In genomic region chr11:1570001-1570453, GRCh38 we compare ENCODE assay signal across 16 cellular contexts. TPM values are rescaled to one million over a fixed set of nuclear protein-coding genes. Genes with fewer than 3 reads are reported as not detected.
DNase-seq lines count a peak whose midpoint lies in the region; ATAC-seq and TF ChIP-seq lines count a peak whose summit lies in the region.
"Had no signal": no experiment of that assay in that cellular context is flagged by ENCODE, and none has a peak within 500 bp of the region (broad histone marks: within the 10 kb centered on the region; RNA-seq: fewer than 3 reads in every experiment).

No MANE protein-coding gene starts in this region.

- H3K23ac ChIP-seq in trophoblast cell (ENCODE audit: low read length) = no peak overlapping the region

- no peak overlapping the region for H3K4me2 ChIP-seq in trophoblast cell (ENCODE audit: low read length)

- H3K4me1 ChIP-seq in colonic mucosa (peaks cover 5% of the 10 kb centered on the region), thoracic aorta (ENCODE audit: control insufficient read depth in 1 of 2, low read depth in 2 of 2) (peaks cover 14 to 74% of the 10 kb centered on the region in 2 donors), trophoblast cell (ENCODE audit: control insufficient read depth in 1 of 2, insufficient read depth in 2 of 2, low read length in 2 of 2) (peaks cover 8 to 20% of the 10 kb centered on the region in 2 experiments)
- H3K4me1 ChIP-seq in naive thymus-derived CD4-positive, alpha-beta T cell (ENCODE audit: control insufficient read depth in 2 of 2, insufficient read depth in 2 of 2, low read length in 2 of 2) = peaks cover 25 to 32% of the 10 kb centered on the region in 2 donors

- H4K91ac ChIP-seq in trophoblast cell (ENCODE audit: low read depth, low read length) = no peak overlapping the region

- no peak overlapping the region for H2AFZ ChIP-seq in trophoblast cell (ENCODE audit: insufficient read depth, low read length, poor library complexity)

- ATAC-seq in naive thymus-derived CD4-positive, alpha-beta T cell = no peak
- no peak for ATAC-seq in thoracic aorta (ENCODE audit: insufficient number of reproducible peaks, low FRiP score, low read depth)
- ATAC-seq in activated T-helper 17 cell treated with anti-CD3 and anti-CD28 coated beads, Interleukin-2, amount 50 U/mL, for 72 hours (replicated peaks) = no peak
- ATAC-seq: activated CD8-positive, alpha-beta memory T cell treated with anti-CD3 and anti-CD28 coated beads, Interleukin-2, amount 10 ng/mL, durations not matched to agents 7 days and 5 days; Right ventricle myocardium inferior had no signal

- no peak overlapping the region for H2BK5ac ChIP-seq in trophoblast cell (ENCODE audit: low read depth, low read length, poor library complexity)

- H3K27ac Mint-ChIP-seq in naive thymus-derived CD4-positive, alpha-beta T cell = peak overlapping the region in 6 of 9 donors; percentile 21 to 91 (median 84)
- no peak overlapping the region for H3K27ac Mint-ChIP-seq in activated T-helper 17 cell treated with anti-CD3 and anti-CD28 coated beads, Interleukin-2, amount 50 U/mL, for 72 hours
- H3K27ac Mint-ChIP-seq: activated CD8-positive, alpha-beta memory T cell treated with anti-CD3 and anti-CD28 coated beads, Interleukin-2, amount 10 ng/mL, durations not matched to agents 7 days and 5 days; nephron progenitor cell had no signal

- no peak overlapping the region for H4K8ac ChIP-seq in trophoblast cell (ENCODE audit: low read depth, low read length)

- H3K9me3 ChIP-seq in colonic mucosa = no peaks in the 10 kb centered on the region
- H3K9me3 ChIP-seq in naive thymus-derived CD4-positive, alpha-beta T cell (ENCODE audit: control insufficient read depth in 2 of 3, low read length in 3 of 3) = no peaks in the 10 kb centered on the region
- no peaks in the 10 kb centered on the region for H3K9me3 ChIP-seq in thoracic aorta
- peaks cover 1% of the 10 kb centered on the region for H3K9me3 ChIP-seq in trophoblast cell (ENCODE audit: insufficient read depth, low read depth, low read length)

- peaks cover 9% of the 10 kb centered on the region for H3K79me2 ChIP-seq in trophoblast cell (ENCODE audit: control insufficient read depth, insufficient read depth, low read length, poor library complexity)

- no CpG with 5 or more reads among the region's 11 CpGs for WGBS in trophoblast cell (ENCODE audit: extremely low coverage, insufficient coverage, insufficient read length)

- peak; percentile 62 for DNase-seq in activated effector memory CD4-positive, alpha-beta T cell treated with anti-CD3 and anti-CD28 coated beads, Interleukin-2, amount 50 U/mL, for 16 hours
- no peak for DNase-seq in activated effector memory CD4-positive, alpha-beta T cell treated with Interleukin-2 at 50 U/mL for 16 hours
- peak; percentile 23 for DNase-seq in colonic mucosa
- no peak for DNase-seq in naive thymus-derived CD4-positive, alpha-beta T cell
- no peak for DNase-seq in thoracic aorta (ENCODE audit: low spot score)
- DNase-seq in ACHN = no peak
- no peak for DNase-seq in trophoblast cell
- DNase-seq: activated CD8-positive, alpha-beta memory T cell treated with anti-CD3 and anti-CD28 coated beads, Interleukin-2, amount 10 ng/mL, durations not matched to agents 7 days and 5 days; dermis blood vessel endothelial cell; Kasumi-1; NCI-H187 treated with DMSO at 0.1 percent for 48 hours; nephron progenitor cell; stimulated activated CD4-positive, alpha-beta T cell treated with anti-CD3 and anti-CD28 coated beads, Interleukin-12 subunit alpha, Interleukin-12 subunit beta, amount 100 ng/mL, for 4 hours had no signal

- H3K27ac ChIP-seq in colonic mucosa (no peak overlapping the region), thoracic aorta (no peak overlapping the region), trophoblast cell (ENCODE audit: low read depth, low read length) (no peak overlapping the region)
- no peak overlapping the region for H3K27ac ChIP-seq in naive thymus-derived CD4-positive, alpha-beta T cell (ENCODE audit: low read depth, low read length)

- POLR2A ChIA-PET in naive thymus-derived CD4-positive, alpha-beta T cell (lab: Charles Lee) = interaction anchor here (1.1 to 2.2 kb wide), 2 partner anchors 19 to 23 kb away, joined by 3 to 8 read pairs; no protein-coding TSS in a partner anchor

- CTCF ChIA-PET in naive thymus-derived CD4-positive, alpha-beta T cell (lab: Charles Lee) = no interaction called here

- H3K18ac ChIP-seq in trophoblast cell (ENCODE audit: low read length) = no peak overlapping the region

- H2BK12ac ChIP-seq in trophoblast cell (ENCODE audit: low read length) = no peak overlapping the region

- peaks cover 0 to 28% (median 0%) of the 10 kb centered on the region in 5 donors for H3K27me3 Mint-ChIP-seq in naive thymus-derived CD4-positive, alpha-beta T cell
- H3K27me3 Mint-ChIP-seq in activated T-helper 17 cell treated with anti-CD3 and anti-CD28 coated beads, Interleukin-2, amount 50 U/mL, for 72 hours = no peaks in the 10 kb centered on the region

- peaks cover 2 to 22% (median 9%) of the 10 kb centered on the region in 7 donors for H3K4me1 Mint-ChIP-seq in naive thymus-derived CD4-positive, alpha-beta T cell
- H3K4me1 Mint-ChIP-seq in activated T-helper 17 cell treated with anti-CD3 and anti-CD28 coated beads, Interleukin-2, amount 50 U/mL, for 72 hours = no peaks in the 10 kb centered on the region
- H3K4me1 Mint-ChIP-seq: nephron progenitor cell had no signal

- H3K4me3 ChIP-seq in colonic mucosa (peak overlapping the region; percentile 58), thoracic aorta (peak overlapping the region; percentile 94), trophoblast cell (ENCODE audit: low read depth, low read length) (no peak overlapping the region)
- H3K4me3 ChIP-seq in naive thymus-derived CD4-positive, alpha-beta T cell (ENCODE audit: low read length) = no peak overlapping the region

- in situ Hi-C loops in ACHN (cut with HindIII; ENCODE audit: low pct_ligation_motif_present, low pct_unique_long_range_greater_than_20kb, low sequenced_read_pairs) = no loop called here

- TF ChIP-seq CTCF in colonic mucosa (IDR thresholded peaks at IDR 0.05) (no peak), thoracic aorta (IDR thresholded peaks at IDR 0.05) (no peak)

- no peaks in the 10 kb centered on the region for H3K9me3 Mint-ChIP-seq in naive thymus-derived CD4-positive, alpha-beta T cell
- no peaks in the 10 kb centered on the region for H3K9me3 Mint-ChIP-seq in activated T-helper 17 cell treated with anti-CD3 and anti-CD28 coated beads, Interleukin-2, amount 50 U/mL, for 72 hours
- H3K9me3 Mint-ChIP-seq: nephron progenitor cell had no signal

- H3K79me1 ChIP-seq in trophoblast cell (ENCODE audit: low read length) = peaks cover 11% of the 10 kb centered on the region

- H3K14ac ChIP-seq in trophoblast cell (ENCODE audit: low read length) = no peak overlapping the region

- H4K12ac ChIP-seq in trophoblast cell (ENCODE audit: low read depth, low read length) = no peak overlapping the region

- H3K36me3 Mint-ChIP-seq in naive thymus-derived CD4-positive, alpha-beta T cell = no peaks in the 10 kb centered on the region
- H3K36me3 Mint-ChIP-seq in activated T-helper 17 cell treated with anti-CD3 and anti-CD28 coated beads, Interleukin-2, amount 50 U/mL, for 72 hours (ENCODE audit: low read depth) = no peaks in the 10 kb centered on the region
- H3K36me3 Mint-ChIP-seq: activated CD8-positive, alpha-beta memory T cell treated with anti-CD3 and anti-CD28 coated beads, Interleukin-2, amount 10 ng/mL, durations not matched to agents 7 days and 5 days had no signal

- no peak overlapping the region for H3K4ac ChIP-seq in trophoblast cell (ENCODE audit: low read depth, low read length)

- no peak overlapping the region for H2AK5ac ChIP-seq in trophoblast cell (ENCODE audit: low read length)

- no peaks in the 10 kb centered on the region for H3K27me3 ChIP-seq in colonic mucosa
- H3K27me3 ChIP-seq in naive thymus-derived CD4-positive, alpha-beta T cell (ENCODE audit: control insufficient read depth in 2 of 2, insufficient read depth in 2 of 2, low read length in 2 of 2) = no peaks in the 10 kb centered on the region
- H3K27me3 ChIP-seq in thoracic aorta (replicated peaks; ENCODE audit: insufficient read depth) = no peaks in the 10 kb centered on the region
- peaks cover 19% of the 10 kb centered on the region for H3K27me3 ChIP-seq in trophoblast cell (ENCODE audit: insufficient read depth, low read length)

- H2BK120ac ChIP-seq in trophoblast cell (ENCODE audit: insufficient read depth, low read length, poor library complexity) = no peak overlapping the region

- H3K9ac ChIP-seq in colonic mucosa (ENCODE audit: low read depth in 2 of 2, low read length in 2 of 2) = peak overlapping the region in 1 of 2 donors; percentile 82
- H3K9ac ChIP-seq in trophoblast cell (ENCODE audit: low read length) = no peak overlapping the region

- intact Hi-C loops in colonic mucosa (cut with DNase I) = no loop called here
- intact Hi-C loops in naive thymus-derived CD4-positive, alpha-beta T cell (cut with micrococcal nuclease) = loop anchor here (5.0 to 10.0 kb wide), 5 partner anchors 33 to 832 kb away; partner anchors contain the start of genes LSP1 (in 1 of the 2), TOLLIP (in 1 of the 2) and TSSC4 (in 1 of the 2)

- peak overlapping the region in 6 of 10 donors; percentile 63 to 89 (median 78) for H3K4me3 Mint-ChIP-seq in naive thymus-derived CD4-positive, alpha-beta T cell
- no peak overlapping the region for H3K4me3 Mint-ChIP-seq in activated T-helper 17 cell treated with anti-CD3 and anti-CD28 coated beads, Interleukin-2, amount 50 U/mL, for 72 hours
- H3K4me3 Mint-ChIP-seq: activated CD8-positive, alpha-beta memory T cell treated with anti-CD3 and anti-CD28 coated beads, Interleukin-2, amount 10 ng/mL, durations not matched to agents 7 days and 5 days had no signal

- no peaks in the 10 kb centered on the region for H3K36me3 ChIP-seq in colonic mucosa
- peaks cover 0 to 15% (median 0%) of the 10 kb centered on the region in 3 experiments for H3K36me3 ChIP-seq in naive thymus-derived CD4-positive, alpha-beta T cell (ENCODE audit: control insufficient read depth in 2 of 3, insufficient read depth in 3 of 3, low read length in 3 of 3)
- H3K36me3 ChIP-seq in thoracic aorta = no peaks in the 10 kb centered on the region
- H3K36me3 ChIP-seq in trophoblast cell (ENCODE audit: control insufficient read depth in 1 of 2, insufficient read depth in 2 of 2, low read length in 2 of 2) = peaks cover 11 to 12% of the 10 kb centered on the region in 2 experiments

RNA-seq across cellular contexts. Expression of gene DUSP8, which starts 2.0 kb away (rescaled TPM):
- 10 to 100 TPM; 21.8 to 33.9 TPM for total RNA-seq in colonic mucosa
- total RNA-seq in naive thymus-derived CD4-positive, alpha-beta T cell = 10 to 100 TPM in 2 of 5 experiments, 1 to 10 TPM in 2, under 1 TPM in 1; 0.41 to 79.3 (median 4.4) TPM
- under 1 TPM; 0.22 to 0.35 TPM for polyA plus RNA-seq in naive thymus-derived CD4-positive, alpha-beta T cell
- 1 to 10 TPM; 3.7 to 7.6 TPM for total RNA-seq in thoracic aorta
- polyA plus RNA-seq in trophoblast cell (2013) = 29.7 and 31.2 TPM in 2 replicates
- 1 to 10 TPM in 1 of 2 donors, under 1 TPM in 1; 0.80 to 1.7 TPM for total RNA-seq in activated T-helper 17 cell treated with anti-CD3 and anti-CD28 coated beads, Interleukin-2, amount 50 U/mL, for 72 hours

RNA-seq across cellular contexts. Expression of gene KRTAP5-1, which starts 15.1 kb away (rescaled TPM):
- not detected for total RNA-seq in colonic mucosa
- total RNA-seq in naive thymus-derived CD4-positive, alpha-beta T cell = not detected
- not detected for polyA plus RNA-seq in naive thymus-derived CD4-positive, alpha-beta T cell
- total RNA-seq in thoracic aorta = not detected
- polyA plus RNA-seq in trophoblast cell (2013) = not detected in 2 replicates
- total RNA-seq in activated T-helper 17 cell treated with anti-CD3 and anti-CD28 coated beads, Interleukin-2, amount 50 U/mL, for 72 hours = not detected
- total RNA-seq: activated CD8-positive, alpha-beta memory T cell treated with anti-CD3 and anti-CD28 coated beads, Interleukin-2, amount 10 ng/mL, durations not matched to agents 7 days and 5 days; dermis blood vessel endothelial cell; Right ventricle myocardium inferior had no signal
- polyA plus RNA-seq: adipose tissue had no signal

RNA-seq across cellular contexts. Expression of gene KRTAP5-2, which starts 28.1 kb away (rescaled TPM):
- total RNA-seq in colonic mucosa (not detected), thoracic aorta (not detected)
- total RNA-seq in naive thymus-derived CD4-positive, alpha-beta T cell = not detected
- not detected for polyA plus RNA-seq in naive thymus-derived CD4-positive, alpha-beta T cell
- polyA plus RNA-seq in trophoblast cell (2013) = not detected in 2 replicates
- not detected for total RNA-seq in activated T-helper 17 cell treated with anti-CD3 and anti-CD28 coated beads, Interleukin-2, amount 50 U/mL, for 72 hours
- total RNA-seq: activated CD8-positive, alpha-beta memory T cell treated with anti-CD3 and anti-CD28 coated beads, Interleukin-2, amount 10 ng/mL, durations not matched to agents 7 days and 5 days; dermis blood vessel endothelial cell; Right ventricle myocardium inferior had no signal

RNA-seq across cellular contexts. Expression of gene KRTAP5-3, which starts 38.2 kb away (rescaled TPM):
- total RNA-seq in colonic mucosa = not detected
- total RNA-seq in naive thymus-derived CD4-positive, alpha-beta T cell = not detected
- polyA plus RNA-seq in naive thymus-derived CD4-positive, alpha-beta T cell = not detected
- total RNA-seq in thoracic aorta = not detected
- polyA plus RNA-seq in trophoblast cell (2013) = not detected in 2 replicates
- total RNA-seq in activated T-helper 17 cell treated with anti-CD3 and anti-CD28 coated beads, Interleukin-2, amount 50 U/mL, for 72 hours = not detected
- total RNA-seq: activated CD8-positive, alpha-beta memory T cell treated with anti-CD3 and anti-CD28 coated beads, Interleukin-2, amount 10 ng/mL, durations not matched to agents 7 days and 5 days; dermis blood vessel endothelial cell; Right ventricle myocardium inferior had no signal
- polyA plus RNA-seq: adipose tissue had no signal

RNA-seq across cellular contexts. Expression of gene KRTAP5-4, which starts 51.9 kb away (rescaled TPM):
- total RNA-seq in colonic mucosa (not detected), thoracic aorta (not detected)
- not detected for total RNA-seq in naive thymus-derived CD4-positive, alpha-beta T cell
- polyA plus RNA-seq in naive thymus-derived CD4-positive, alpha-beta T cell = not detected
- not detected in 2 replicates for polyA plus RNA-seq in trophoblast cell (2013)
- total RNA-seq in activated T-helper 17 cell treated with anti-CD3 and anti-CD28 coated beads, Interleukin-2, amount 50 U/mL, for 72 hours = not detected
- total RNA-seq: activated CD8-positive, alpha-beta memory T cell treated with anti-CD3 and anti-CD28 coated beads, Interleukin-2, amount 10 ng/mL, durations not matched to agents 7 days and 5 days; dermis blood vessel endothelial cell; Right ventricle myocardium inferior had no signal
- polyA plus RNA-seq: adipose tissue had no signal

Comparison
In these comparisons a context has a peak if more than half of its experiments do, and no peak if none do; other contexts are left out.
1. DNase-seq: peak in activated effector memory CD4-positive, alpha-beta T cell treated with anti-CD3 and anti-CD28 coated beads, Interleukin-2, amount 50 U/mL, for 16 hours (single experiment) and colonic mucosa (single experiment); none in activated effector memory CD4-positive, alpha-beta T cell treated with Interleukin-2 at 50 U/mL for 16 hours (single experiment), naive thymus-derived CD4-positive, alpha-beta T cell (0 of 9), thoracic aorta (single experiment), ACHN (single experiment) and trophoblast cell (0 of 2).
2. H3K4me3 ChIP-seq: peak in colonic mucosa (single experiment) and thoracic aorta (single experiment); none in naive thymus-derived CD4-positive, alpha-beta T cell (single experiment) and trophoblast cell (single experiment).